In the genomic region with DNA sequence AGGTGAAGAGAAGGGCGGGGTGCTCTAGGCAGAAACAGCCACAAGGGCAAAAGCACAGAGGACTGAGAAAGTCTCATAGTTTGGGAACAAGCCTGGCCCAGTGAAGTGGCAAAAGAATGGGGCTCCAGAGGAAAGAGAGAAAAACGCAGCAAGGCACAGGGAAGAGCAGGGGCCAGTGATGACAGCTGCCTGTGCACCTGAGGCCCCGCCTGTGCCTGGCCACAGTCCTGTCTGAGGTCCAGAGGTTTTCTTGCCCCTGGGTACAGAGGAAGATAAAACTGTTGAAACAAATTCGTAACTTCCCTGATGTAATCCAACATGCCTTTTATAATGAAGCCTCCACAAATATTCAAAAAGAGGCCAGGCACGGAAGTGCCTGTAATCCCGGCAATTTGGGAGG, we compare ENCODE assay signal across 27 cellular contexts. TPM values are rescaled to one million over a fixed set of nuclear protein-coding genes. Genes with fewer than 3 reads are reported as not detected.
"Had no signal": no experiment of that assay in that cellular context is flagged by ENCODE, and none has a peak within 500 bp of the region (broad histone marks: within the 10 kb centered on the region; RNA-seq: fewer than 3 reads in every experiment).

No MANE protein-coding gene starts in this region.

- H3K9ac ChIP-seq: neural progenitor cell, parathyroid adenoma had no signal

- H3K27ac ChIP-seq: neural progenitor cell, ovary, parathyroid adenoma, psoas muscle, skin epidermis, stomach, thoracic aorta, thyroid gland, tibial nerve, upper lobe of left lung, vagina had no signal

- DNase-seq: natural killer cell; occipital lobe; ovary; posterior cingulate gyrus; psoas muscle; right cardiac atrium; stimulated activated CD4-positive, alpha-beta T cell treated with anti-CD3 and anti-CD28 coated beads, Interleukin-15, amount 100 ng/mL, for 24 hours; stimulated activated CD4-positive, alpha-beta T cell treated with anti-CD3 and anti-CD28 coated beads, Interleukin-2, amount 100 ng/mL, for 24 hours; stimulated activated CD4-positive, alpha-beta T cell treated with anti-CD3 and anti-CD28 coated beads, Interleukin-2, amount 100 ng/mL, for 48 hours; stimulated activated CD4-positive, alpha-beta T cell treated with anti-CD3 and anti-CD28 coated beads, Interleukin-4, amount 100 ng/mL, for 24 hours; stimulated activated naive B cell treated with anti-CD40 and anti-IgM and Interleukin-4, amounts not matched to agents 10 μg/mL and 1 μg/mL and 100 μg/mL, for 72 hours; stimulated activated naive CD4-positive, alpha-beta T cell treated with Interleukin-2 at 50 U/mL for 16 hours; stomach; thyroid gland; upper lobe of left lung had no signal

- H3K36me3 ChIP-seq: neural progenitor cell, ovary, stomach, thoracic aorta, thyroid gland, tibial nerve, upper lobe of left lung, vagina had no signal

- H3K4me3 Mint-ChIP-seq: natural killer cell; nephron; neural progenitor cell; stimulated activated effector memory CD8-positive, alpha-beta T cell treated with anti-CD3 and anti-CD28 coated beads, Interleukin-12 subunit alpha, Interleukin-12 subunit beta, amount 100 ng/mL, for 72 hours; stimulated activated naive B cell treated with anti-CD40 and anti-IgM and Interleukin-4, amounts not matched to agents 10 μg/mL and 1 μg/mL and 100 μg/mL, for 72 hours; stimulated activated naive CD8-positive, alpha-beta T cell treated with anti-CD3 and anti-CD28 coated beads, Interleukin-15, Interleukin-2, amounts not matched to agents 100 ng/mL and 50 ng/mL, for 24 hours had no signal

- H3K9me3 ChIP-seq: ovary, psoas muscle, stomach, thoracic aorta, thyroid gland, tibial nerve, upper lobe of left lung, vagina had no signal

- H3K27me3 Mint-ChIP-seq: progenitor cell of endocrine pancreas had no signal

- H3K4me3 ChIP-seq: neural progenitor cell, ovary, psoas muscle, skin epidermis, stomach, thoracic aorta, thyroid gland, tibial nerve, upper lobe of left lung, vagina had no signal

- H3K4me1 ChIP-seq: parathyroid adenoma, psoas muscle, thyroid gland, tibial nerve, upper lobe of left lung, vagina had no signal

- H3K9me3 Mint-ChIP-seq: natural killer cell; nephron; neural progenitor cell; stimulated activated effector memory CD8-positive, alpha-beta T cell treated with anti-CD3 and anti-CD28 coated beads, Interleukin-12 subunit alpha, Interleukin-12 subunit beta, amount 100 ng/mL, for 72 hours; stimulated activated naive B cell treated with anti-CD40 and anti-IgM and Interleukin-4, amounts not matched to agents 10 μg/mL and 1 μg/mL and 100 μg/mL, for 72 hours; stimulated activated naive CD8-positive, alpha-beta T cell treated with anti-CD3 and anti-CD28 coated beads, Interleukin-15, Interleukin-2, amounts not matched to agents 100 ng/mL and 50 ng/mL, for 24 hours had no signal

- H3K27me3 ChIP-seq: neural progenitor cell, ovary, stomach, thyroid gland, tibial nerve, upper lobe of left lung, vagina had no signal

- H3K79me2 ChIP-seq: parathyroid adenoma had no signal

- H3K4me2 ChIP-seq: neural progenitor cell had no signal

- H3K4me1 Mint-ChIP-seq: nephron, neural progenitor cell had no signal

- ATAC-seq: natural killer cell; psoas muscle; right cardiac atrium; sciatic nerve; stimulated activated effector memory CD8-positive, alpha-beta T cell treated with anti-CD3 and anti-CD28 coated beads, Interleukin-12 subunit alpha, Interleukin-12 subunit beta, amount 100 ng/mL, for 72 hours; stimulated activated naive B cell treated with anti-CD40 and anti-IgM and Interleukin-4, amounts not matched to agents 10 μg/mL and 1 μg/mL and 100 μg/mL, for 72 hours had no signal

- H3K36me3 Mint-ChIP-seq: natural killer cell; neural progenitor cell; stimulated activated effector memory CD8-positive, alpha-beta T cell treated with anti-CD3 and anti-CD28 coated beads, Interleukin-12 subunit alpha, Interleukin-12 subunit beta, amount 100 ng/mL, for 72 hours; stimulated activated naive B cell treated with anti-CD40 and anti-IgM and Interleukin-4, amounts not matched to agents 10 μg/mL and 1 μg/mL and 100 μg/mL, for 72 hours had no signal

- FAIRE-seq: urothelium cell line had no signal

- H2AFZ ChIP-seq: neural progenitor cell, parathyroid adenoma had no signal

RNA-seq across cellular contexts. Expression of a gene that starts 22.0 kb away (rescaled TPM):
- total RNA-seq: natural killer cell had no signal
